1 cellular context compared by ENCODE assay signal in the genomic region with DNA sequence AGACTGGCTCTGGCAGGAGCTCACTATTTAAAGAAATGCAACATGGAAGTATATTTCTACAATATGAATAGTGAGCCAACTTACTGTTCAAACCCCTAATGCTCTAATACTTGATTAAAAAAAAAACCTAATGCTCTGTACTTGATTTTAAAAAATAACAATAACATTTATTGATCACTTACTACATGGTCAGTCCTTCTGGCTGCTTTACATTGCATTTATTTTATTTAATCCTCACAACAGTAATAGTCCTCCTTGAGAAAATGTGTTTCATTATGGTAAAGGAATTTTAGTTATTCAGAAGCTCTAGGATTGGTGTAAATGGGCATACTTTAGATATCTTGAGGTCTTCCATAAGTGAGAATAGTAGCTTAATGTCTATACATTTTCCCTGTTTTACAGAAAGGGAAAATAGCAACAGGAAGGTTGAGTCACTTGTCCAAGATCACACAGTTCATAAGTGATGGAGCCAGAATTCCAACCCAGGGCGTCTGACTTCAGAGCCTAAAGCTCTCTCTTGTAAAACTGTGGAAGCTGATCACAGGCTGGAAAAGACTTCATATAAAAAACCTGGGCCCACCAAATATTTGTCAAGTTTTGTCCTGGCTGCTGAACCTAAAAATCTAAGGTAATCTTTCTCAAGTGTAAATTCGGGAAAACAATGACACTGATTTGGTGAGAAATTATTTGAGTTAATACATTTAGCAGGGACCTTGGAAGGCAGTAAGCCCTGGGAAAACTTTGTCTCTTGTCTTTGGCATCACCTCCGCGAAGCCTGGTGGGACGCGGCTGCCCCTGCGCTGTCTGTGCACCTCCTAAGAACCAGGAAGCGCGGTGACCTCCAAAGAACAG.
TF ChIP-seq lines count a peak whose summit lies in the region.

No MANE protein-coding gene starts in this region.

TF ChIP-seq in HepG2, 621 proteins besides CTCF, POLR2A, EP300 and RAD21:
- TF ChIP-seq SIN3A (IDR thresholded peaks at IDR 0.05; ENCODE audit: borderline replicate concordance, low read depth, low read length) = 0 out of 2 replicates have a peak, but pooled peaks have one; percentile 0
- no peak for TF ChIP-seq NR2F1 (CRISPR knock-in tag; IDR thresholded peaks at IDR 0.05)
- TF ChIP-seq ELF4 (CRISPR knock-in tag; IDR thresholded peaks at IDR 0.05; ENCODE audit: borderline replicate concordance) = 0 out of 2 replicates have a peak, but pooled peaks have one; percentile 17
